21 cellular contexts compared by ENCODE assay signal in genomic region chr11:22753401-22753800, GRCh38.
A peak's percentile ranks its signal among the peaks of the same experiment; 100 is the strongest.
DNase-seq lines count a peak whose midpoint lies in the region; ATAC-seq and TF ChIP-seq lines count a peak whose summit lies in the region.
"Had no signal": no experiment of that assay in that cellular context is flagged by ENCODE, and none has a peak within 500 bp of the region (broad histone marks: within the 10 kb centered on the region; RNA-seq: fewer than 3 reads in every experiment).

No MANE protein-coding gene starts in this region.

- no peaks in the 10 kb centered on the region for H3K36me3 Mint-ChIP-seq in activated naive CD8-positive, alpha-beta T cell treated with anti-CD3 and anti-CD28 coated beads, Interleukin-2, amount 50 U/mL, for 24 hours (ENCODE audit: low read depth)
- H3K36me3 Mint-ChIP-seq: CD8-positive, alpha-beta memory T cell; T-cell had no signal

- H3K4me2 ChIP-seq in KMS-11, result no peak overlapping the region; the same call in 1 of the 2 replicates
- H3K4me2 ChIP-seq: GM23338 had no signal

- H3K9ac ChIP-seq in KMS-11, result no peak overlapping the region

- no peak for TF ChIP-seq CTCF in KMS-11 (conservative IDR thresholded peaks at IDR 0.05; ENCODE audit: low read depth, low read length)

- no peaks in the 10 kb centered on the region for H3K9me3 Mint-ChIP-seq in activated naive CD8-positive, alpha-beta T cell treated with anti-CD3 and anti-CD28 coated beads, Interleukin-2, amount 50 U/mL, for 24 hours
- H3K9me3 Mint-ChIP-seq: CD8-positive, alpha-beta memory T cell; GM23338; T-cell had no signal

- H3K27me3 ChIP-seq in KMS-11 (ENCODE audit: insufficient read depth, low read depth), result no peaks in the 10 kb centered on the region
- H3K27me3 ChIP-seq: Peyer's patch had no signal

- H4K20me1 ChIP-seq in KMS-11 (ENCODE audit: insufficient read depth), result no peaks in the 10 kb centered on the region

- no peak overlapping the region for H3K4me3 ChIP-seq in KMS-11 (IDR thresholded peaks at IDR 0.05; ENCODE audit: insufficient read depth, low read depth, low read length)
- H3K4me3 ChIP-seq: GM23338, Peyer's patch had no signal

- H3K36me3 ChIP-seq in KMS-11 (ENCODE audit: insufficient read depth), result no peaks in the 10 kb centered on the region
- H3K36me3 ChIP-seq: Peyer's patch had no signal

- peak overlapping the region; percentile 41; the same call in 1 of the 2 replicates for H3K27ac ChIP-seq in KMS-11
- H3K27ac ChIP-seq: C4-2B, Peyer's patch had no signal

- DNase-seq in DMS53 (lab: John Stamatoyannopoulos, UW) (peak; percentile 42), DMS53 treated with DMSO at 0.1 percent for 48 hours (lab: John Stamatoyannopoulos, UW; ENCODE audit: unreplicated experiment) (no peak), retina (peak; percentile 73), SW 1271 (lab: John Stamatoyannopoulos, UW) (no peak)
- no peak for DNase-seq in activated naive CD8-positive, alpha-beta T cell treated with anti-CD3 and anti-CD28 coated beads, Interleukin-2, amount 50 U/mL, for 24 hours
- DNase-seq: 8988T; Calu3; CD8-positive, alpha-beta memory T cell; HCEC 1CT; IMR-90; Karpas-422; MV-4-11; NCI-H510A; NCI-H748 treated with DMSO at 0.1 percent for 48 hours; Peyer's patch; T-cell had no signal

- peaks cover 21% of the 10 kb centered on the region for H3K4me1 ChIP-seq in KMS-11 (ENCODE audit: low read depth, poor library complexity, severe bottlenecking)
- H3K4me1 ChIP-seq: Peyer's patch had no signal

- ATAC-seq in activated naive CD8-positive, alpha-beta T cell treated with anti-CD3 and anti-CD28 coated beads, Interleukin-2, amount 50 U/mL, for 24 hours, result no peak
- ATAC-seq in HG03457 (IDR thresholded peaks at IDR 0.05; ENCODE audit: unreplicated experiment), result no peak
- ATAC-seq: GM23338, SK-N-SH treated with all-trans-retinoic acid at 6 μM for 48 hours, T-cell had no signal

- peak overlapping the region; percentile 9 for H3K27ac Mint-ChIP-seq in activated naive CD8-positive, alpha-beta T cell treated with anti-CD3 and anti-CD28 coated beads, Interleukin-2, amount 50 U/mL, for 24 hours
- H3K27ac Mint-ChIP-seq: CD8-positive, alpha-beta memory T cell; T-cell had no signal

- H3K4me3 Mint-ChIP-seq in activated naive CD8-positive, alpha-beta T cell treated with anti-CD3 and anti-CD28 coated beads, Interleukin-2, amount 50 U/mL, for 24 hours, result no peak overlapping the region
- H3K4me3 Mint-ChIP-seq: CD8-positive, alpha-beta memory T cell; GM23338; T-cell had no signal

- peaks cover 9% of the 10 kb centered on the region for H3K4me1 Mint-ChIP-seq in activated naive CD8-positive, alpha-beta T cell treated with anti-CD3 and anti-CD28 coated beads, Interleukin-2, amount 50 U/mL, for 24 hours
- H3K4me1 Mint-ChIP-seq: CD8-positive, alpha-beta memory T cell; T-cell had no signal

- no peaks in the 10 kb centered on the region for H3K27me3 Mint-ChIP-seq in activated naive CD8-positive, alpha-beta T cell treated with anti-CD3 and anti-CD28 coated beads, Interleukin-2, amount 50 U/mL, for 24 hours
- H3K27me3 Mint-ChIP-seq: T-cell had no signal

- H3K79me2 ChIP-seq in KMS-11 (ENCODE audit: insufficient read depth, low read depth), result no peaks in the 10 kb centered on the region

- no peak overlapping the region for H2AFZ ChIP-seq in KMS-11 (ENCODE audit: low read depth)
- H2AFZ ChIP-seq: GM23338 had no signal

Comparison
In these comparisons a context has a peak if more than half of its experiments do, and no peak if none do; other contexts are left out.
1. DNase-seq: peak in DMS53 (single experiment) and retina (single experiment); none in DMS53 treated with DMSO at 0.1 percent for 48 hours (single experiment), activated naive CD8-positive, alpha-beta T cell treated with anti-CD3 and anti-CD28 coated beads, Interleukin-2, amount 50 U/mL, for 24 hours (single experiment) and SW 1271 (0 of 2).